10 cellular contexts compared by ENCODE assay signal in the genomic region with DNA sequence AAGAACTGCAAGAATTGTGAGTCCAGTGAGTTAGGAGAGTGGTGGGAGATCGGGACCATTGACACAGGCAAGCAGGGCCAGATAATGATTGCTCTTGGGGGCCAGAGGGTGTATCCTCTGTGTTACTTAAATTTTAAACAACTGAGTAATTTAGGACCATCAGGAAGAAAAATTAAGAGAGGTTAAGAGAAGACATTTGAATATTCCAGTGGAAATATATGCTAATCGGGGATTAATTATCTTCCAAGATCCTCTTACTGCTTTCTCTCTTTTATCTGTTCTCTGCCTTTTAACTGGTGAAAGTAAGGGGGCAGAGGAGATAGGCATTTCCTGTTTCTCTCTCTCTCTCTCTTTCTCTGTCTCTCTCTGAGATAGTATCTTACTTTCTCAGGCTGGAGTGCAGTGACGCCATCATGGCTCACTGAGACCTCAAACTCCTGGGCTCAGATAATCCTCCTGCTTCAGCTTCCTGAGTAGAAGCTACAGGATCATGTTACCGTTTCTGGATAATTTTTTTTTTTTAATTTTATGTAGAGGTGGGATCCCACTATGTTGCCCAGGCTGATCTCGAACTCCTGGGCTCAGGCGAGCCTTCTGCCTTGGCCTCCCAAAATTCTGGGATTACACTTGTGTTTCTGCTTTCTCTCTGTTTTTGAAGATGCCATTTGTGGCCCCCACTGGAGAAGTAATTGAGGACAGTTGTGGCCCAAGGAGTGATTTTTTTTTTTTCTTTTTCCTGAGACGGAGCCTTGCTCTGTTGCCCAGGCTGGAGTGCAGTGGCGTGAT.
DNase-seq lines count a peak whose midpoint lies in the region; ATAC-seq and TF ChIP-seq lines count a peak whose summit lies in the region.
"Had no signal": no experiment of that assay in that cellular context is flagged by ENCODE, and none has a peak within 500 bp of the region (broad histone marks: within the 10 kb centered on the region; RNA-seq: fewer than 3 reads in every experiment).

No MANE protein-coding gene starts in this region.

- TF ChIP-seq CTCF in ascending aorta (IDR thresholded peaks at IDR 0.05) = no peak

- no peak overlapping the region for H3K27ac ChIP-seq in ascending aorta

- peaks cover 0 to 2% of the 10 kb centered on the region in 2 donors for H3K36me3 ChIP-seq in ascending aorta

- CTCF ChIA-PET in activated CD4-positive, alpha-beta memory T cell treated with anti-CD3 and anti-CD28 coated beads, Interleukin-2, amount 10 ng/mL, durations not matched to agents 7 days and 5 days (lab: Charles Lee) = interaction anchor here (1.0 kb wide), 1 partner anchor 42 kb away, joined by 4 read pairs; no protein-coding TSS in a partner anchor

- H3K27ac Mint-ChIP-seq in activated CD4-positive, alpha-beta memory T cell treated with anti-CD3 and anti-CD28 coated beads, Interleukin-2, amount 10 ng/mL, durations not matched to agents 7 days and 5 days = no peak overlapping the region
- H3K27ac Mint-ChIP-seq in immature natural killer cell = peak overlapping the region in 4 of 6 donors; percentile 8 to 53 (median 32)

- ATAC-seq in GM18858 (IDR thresholded peaks at IDR 0.05; ENCODE audit: unreplicated experiment) = no peak
- ATAC-seq: left colon had no signal

- peaks cover 13% of the 10 kb centered on the region for H3K4me1 Mint-ChIP-seq in activated CD4-positive, alpha-beta memory T cell treated with anti-CD3 and anti-CD28 coated beads, Interleukin-2, amount 10 ng/mL, durations not matched to agents 7 days and 5 days
- H3K4me1 Mint-ChIP-seq in immature natural killer cell = peaks cover 20 to 21% of the 10 kb centered on the region in 2 donors

- no peaks in the 10 kb centered on the region for H3K27me3 Mint-ChIP-seq in activated CD4-positive, alpha-beta memory T cell treated with anti-CD3 and anti-CD28 coated beads, Interleukin-2, amount 10 ng/mL, durations not matched to agents 7 days and 5 days
- H3K27me3 Mint-ChIP-seq in immature natural killer cell (ENCODE audit: low read depth in 3 of 3) = peaks cover 0 to 1% (median 0%) of the 10 kb centered on the region in 3 donors

- H3K4me3 Mint-ChIP-seq in activated CD4-positive, alpha-beta memory T cell treated with anti-CD3 and anti-CD28 coated beads, Interleukin-2, amount 10 ng/mL, durations not matched to agents 7 days and 5 days = peak overlapping the region; percentile 22
- H3K4me3 Mint-ChIP-seq in immature natural killer cell = no peak overlapping the region

- H3K36me3 Mint-ChIP-seq in activated CD4-positive, alpha-beta memory T cell treated with anti-CD3 and anti-CD28 coated beads, Interleukin-2, amount 10 ng/mL, durations not matched to agents 7 days and 5 days (ENCODE audit: low read depth) = no peaks in the 10 kb centered on the region
- no peaks in the 10 kb centered on the region for H3K36me3 Mint-ChIP-seq in immature natural killer cell

- peak; percentile 49 for DNase-seq in AG20443 (ENCODE audit: low spot score)
- DNase-seq in HUDEP-2 (lab: John Stamatoyannopoulos, UW; ENCODE audit: unreplicated experiment in 76 of 76) = peak in 48 of 76 experiments; percentile 4 to 75 (median 25)
- peak; percentile 23 for DNase-seq in activated CD4-positive, alpha-beta memory T cell treated with anti-CD3 and anti-CD28 coated beads, Interleukin-2, amount 10 ng/mL, durations not matched to agents 7 days and 5 days
- no peak for DNase-seq in immature natural killer cell
- DNase-seq in ascending aorta (ENCODE audit: low spot score in 2 of 2) = no peak
- DNase-seq in NCI-H2107 treated with DMSO at 0.1 percent for 48 hours (lab: John Stamatoyannopoulos, UW; ENCODE audit: unreplicated experiment) = no peak
- no peak for DNase-seq in NCI-H2196 (lab: John Stamatoyannopoulos, UW; ENCODE audit: unreplicated experiment)
- DNase-seq: amygdala, left colon had no signal

- no peaks in the 10 kb centered on the region for H3K4me1 ChIP-seq in ascending aorta

- intact Hi-C loops in ascending aorta (cut with DNase I) = no loop called here

- POLR2A ChIA-PET in activated CD4-positive, alpha-beta memory T cell treated with anti-CD3 and anti-CD28 coated beads, Interleukin-2, amount 10 ng/mL, durations not matched to agents 7 days and 5 days (lab: Charles Lee) = no interaction called here

- no peaks in the 10 kb centered on the region for H3K9me3 ChIP-seq in ascending aorta

- no peak overlapping the region for H3K4me3 ChIP-seq in ascending aorta

- no peaks in the 10 kb centered on the region for H3K27me3 ChIP-seq in ascending aorta

- no peaks in the 10 kb centered on the region for H3K9me3 Mint-ChIP-seq in activated CD4-positive, alpha-beta memory T cell treated with anti-CD3 and anti-CD28 coated beads, Interleukin-2, amount 10 ng/mL, durations not matched to agents 7 days and 5 days
- no peaks in the 10 kb centered on the region for H3K9me3 Mint-ChIP-seq in immature natural killer cell

Comparison
In these comparisons a context has a peak if more than half of its experiments do, and no peak if none do; other contexts are left out.
1. DNase-seq: peak in AG20443 (single experiment), HUDEP-2 (48 of 76) and activated CD4-positive, alpha-beta memory T cell treated with anti-CD3 and anti-CD28 coated beads, Interleukin-2, amount 10 ng/mL, durations not matched to agents 7 days and 5 days (single experiment); none in immature natural killer cell (0 of 3), ascending aorta (0 of 2), NCI-H2107 treated with DMSO at 0.1 percent for 48 hours (single experiment) and NCI-H2196 (single experiment).